Comparison of ENCODE assay signal across 26 cellular contexts in the genomic region with DNA sequence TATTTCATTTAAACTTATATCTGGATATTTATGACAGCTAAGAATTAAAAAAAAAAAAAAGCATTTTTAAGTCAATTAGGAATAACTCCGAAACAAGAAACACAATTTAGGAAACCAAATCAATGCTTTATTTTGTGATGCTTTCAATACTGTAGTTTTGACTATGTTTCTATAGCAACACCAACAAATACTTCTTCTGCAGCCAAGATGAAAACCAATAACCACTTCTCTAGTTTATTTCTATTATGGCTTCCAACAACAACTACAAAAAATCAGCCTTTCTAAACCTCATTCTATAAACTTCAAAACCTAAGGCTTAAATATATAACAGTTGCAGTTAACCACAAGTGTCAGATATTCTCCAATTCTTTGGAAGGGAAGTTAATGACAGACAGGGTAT.
"Had no signal": no experiment of that assay in that cellular context is flagged by ENCODE, and none has a peak within 500 bp of the region (broad histone marks: within the 10 kb centered on the region; RNA-seq: fewer than 3 reads in every experiment).

No MANE protein-coding gene starts in this region.

- H3K9me3 ChIP-seq: esophagus muscularis mucosa, mucosa of descending colon, neutrophil, sigmoid colon, thoracic aorta had no signal

- H3K27me3 Mint-ChIP-seq: activated CD4-positive, alpha-beta T cell treated with anti-CD3 and anti-CD28 coated beads, Interleukin-2, amount 10 ng/mL, durations not matched to agents 7 days and 5 days; activated CD8-positive, alpha-beta T cell treated with anti-CD3 and anti-CD28 coated beads for 36 hours; activated T-helper 17 cell treated with anti-CD3 and anti-CD28 coated beads, Interleukin-2, amount 50 U/mL, for 72 hours; dendritic cell treated with granulocyte-macrophage colony-stimulating factor and Interleukin-4, amounts not matched to agents 40 ng/mL and 50 ng/mL, for 4 days; stimulated activated naive CD8-positive, alpha-beta T cell treated with anti-CD3 and anti-CD28 coated beads, Interleukin-15, Interleukin-2, amounts not matched to agents 100 ng/mL and 50 ng/mL, for 24 hours had no signal

- DNase-seq: activated CD4-positive, alpha-beta T cell treated with anti-CD3 and anti-CD28 coated beads for 1 hour; activated CD4-positive, alpha-beta T cell treated with anti-CD3 and anti-CD28 coated beads, Interleukin-2, amount 10 ng/mL, durations not matched to agents 7 days and 5 days; activated CD8-positive, alpha-beta T cell treated with anti-CD3 and anti-CD28 coated beads for 36 hours; activated gamma-delta T cell treated with Interleukin-2 at 50 U/mL for 16 hours; activated naive CD4-positive, alpha-beta T cell treated with anti-CD3 and anti-CD28 coated beads, Interleukin-2, amount 50 U/mL, for 16 hours; activated T-cell treated with anti-CD3 and anti-CD28 coated beads, Interleukin-2, amount 50 U/mL, for 4 hours; amniotic stem cell; central memory CD4-positive, alpha-beta T cell; endodermal cell; foreskin melanocyte; left lung; nephron progenitor cell; sigmoid colon; small intestine; stimulated activated CD4-positive, alpha-beta T cell treated with anti-CD3 and anti-CD28 coated beads, Interleukin-4, amount 100 ng/mL, for 24 hours; trophoblast cell had no signal

- H3K9me3 Mint-ChIP-seq: stimulated activated effector memory CD8-positive, alpha-beta T cell treated with anti-CD3 and anti-CD28 coated beads, Interleukin-12 subunit alpha, Interleukin-12 subunit beta, amount 100 ng/mL, for 72 hours had no signal

- H3K27ac Mint-ChIP-seq: activated CD4-positive, alpha-beta T cell treated with anti-CD3 and anti-CD28 coated beads, Interleukin-2, amount 10 ng/mL, durations not matched to agents 7 days and 5 days; activated CD8-positive, alpha-beta T cell treated with anti-CD3 and anti-CD28 coated beads for 36 hours; activated T-helper 17 cell treated with anti-CD3 and anti-CD28 coated beads, Interleukin-2, amount 50 U/mL, for 72 hours; dendritic cell treated with granulocyte-macrophage colony-stimulating factor and Interleukin-4, amounts not matched to agents 40 ng/mL and 50 ng/mL, for 4 days; endodermal cell; nephron progenitor cell; progenitor cell of endocrine pancreas; stimulated activated effector memory CD8-positive, alpha-beta T cell treated with anti-CD3 and anti-CD28 coated beads, Interleukin-12 subunit alpha, Interleukin-12 subunit beta, amount 100 ng/mL, for 72 hours; stimulated activated naive CD8-positive, alpha-beta T cell treated with anti-CD3 and anti-CD28 coated beads, Interleukin-15, Interleukin-2, amounts not matched to agents 100 ng/mL and 50 ng/mL, for 24 hours had no signal

- H3K4me3 ChIP-seq: esophagus muscularis mucosa, left lung, lung, mucosa of descending colon, sigmoid colon, thoracic aorta had no signal

- H3K4me3 Mint-ChIP-seq: activated CD4-positive, alpha-beta T cell treated with anti-CD3 and anti-CD28 coated beads, Interleukin-2, amount 10 ng/mL, durations not matched to agents 7 days and 5 days; activated CD8-positive, alpha-beta T cell treated with anti-CD3 and anti-CD28 coated beads for 36 hours; activated T-cell treated with anti-CD3 and anti-CD28 coated beads, Interleukin-2, amount 50 U/mL, for 4 hours; activated T-helper 17 cell treated with anti-CD3 and anti-CD28 coated beads, Interleukin-2, amount 50 U/mL, for 72 hours; dendritic cell treated with granulocyte-macrophage colony-stimulating factor and Interleukin-4, amounts not matched to agents 40 ng/mL and 50 ng/mL, for 4 days; endodermal cell; nephron progenitor cell; stimulated activated effector memory CD8-positive, alpha-beta T cell treated with anti-CD3 and anti-CD28 coated beads, Interleukin-12 subunit alpha, Interleukin-12 subunit beta, amount 100 ng/mL, for 72 hours; stimulated activated naive CD8-positive, alpha-beta T cell treated with anti-CD3 and anti-CD28 coated beads, Interleukin-15, Interleukin-2, amounts not matched to agents 100 ng/mL and 50 ng/mL, for 24 hours had no signal

- H3K36me3 Mint-ChIP-seq: stimulated activated effector memory CD8-positive, alpha-beta T cell treated with anti-CD3 and anti-CD28 coated beads, Interleukin-12 subunit alpha, Interleukin-12 subunit beta, amount 100 ng/mL, for 72 hours had no signal

- ATAC-seq: activated CD8-positive, alpha-beta T cell treated with anti-CD3 and anti-CD28 coated beads for 36 hours; activated T-cell treated with anti-CD3 and anti-CD28 coated beads, Interleukin-2, amount 50 U/mL, for 4 hours; activated T-helper 17 cell treated with anti-CD3 and anti-CD28 coated beads, Interleukin-2, amount 50 U/mL, for 72 hours; left lung; mucosa of descending colon; stimulated activated effector memory CD8-positive, alpha-beta T cell treated with anti-CD3 and anti-CD28 coated beads, Interleukin-12 subunit alpha, Interleukin-12 subunit beta, amount 100 ng/mL, for 72 hours had no signal

- H3K36me3 ChIP-seq: esophagus muscularis mucosa, left lung, neutrophil, sigmoid colon, thoracic aorta had no signal

- H3K27me3 ChIP-seq: esophagus muscularis mucosa, left lung, neutrophil, sigmoid colon had no signal

- H3K27ac ChIP-seq: esophagus muscularis mucosa, left lung, neutrophil, thoracic aorta had no signal
